In the genomic region with DNA sequence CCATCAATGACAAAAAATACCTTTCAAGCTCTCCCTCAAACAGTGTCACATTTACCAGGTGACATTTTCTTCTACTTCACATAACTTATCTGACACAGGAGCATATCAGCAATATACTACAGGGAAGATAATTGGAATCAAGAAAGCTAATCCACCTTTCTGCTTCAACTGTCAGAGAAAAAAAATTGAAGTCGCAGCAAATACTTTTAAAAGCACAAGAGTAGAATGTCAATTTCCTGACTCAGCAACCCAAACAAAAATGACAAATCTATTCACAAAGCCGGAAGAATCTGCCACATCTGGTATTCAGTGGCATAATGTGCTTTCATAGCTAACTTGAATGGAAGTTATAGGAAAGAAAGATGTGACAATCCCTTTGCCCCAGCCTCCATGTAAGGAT, we compare ENCODE assay signal across 21 cellular contexts. TPM values are rescaled to one million over a fixed set of nuclear protein-coding genes. Genes with fewer than 3 reads are reported as not detected.
DNase-seq lines count a peak whose midpoint lies in the region; ATAC-seq, FAIRE-seq and TF ChIP-seq lines count a peak whose summit lies in the region.
"Had no signal": no experiment of that assay in that cellular context is flagged by ENCODE, and none has a peak within 500 bp of the region (broad histone marks: within the 10 kb centered on the region; RNA-seq: fewer than 3 reads in every experiment).

No MANE protein-coding gene starts in this region.

- WGBS in K562 (ENCODE audit: insufficient coverage, low coverage, missing lambda C conversion rate): 5% methylated on average over 2 of the region's 2 CpGs

- no peaks in the 10 kb centered on the region for H3K9me2 ChIP-seq in MM.1S (replicated peaks; ENCODE audit: insufficient read depth, low read length)

- H3F3A ChIP-seq in MM.1S (ENCODE audit: insufficient read depth, low read length): no peaks in the 10 kb centered on the region

- H3K9me1 ChIP-seq in K562 (ENCODE audit: control insufficient read depth, insufficient read depth, low read length): no peaks in the 10 kb centered on the region

- peaks cover 21% of the 10 kb centered on the region for H3K4me1 Mint-ChIP-seq in type B pancreatic cell (ENCODE audit: unreplicated experiment)

- TF ChIP-seq CTCF in MM.1S (IDR thresholded peaks at IDR 0.05; ENCODE audit: low read length): no peak
- TF ChIP-seq CTCF in K562 (IDR thresholded peaks at IDR 0.05 in 2 of 3, conservative IDR thresholded peaks at IDR 0.05 in 1 of 3; ENCODE audit: insufficient read depth in 2 of 3, low read depth in 1 of 3, low read length in 3 of 3): no peak
- TF ChIP-seq CTCF in type B pancreatic cell (conservative IDR thresholded peaks at IDR 0.05): no peak

- H3K79me2 ChIP-seq in MM.1S (ENCODE audit: low read length) (no peaks in the 10 kb centered on the region), K562 (ENCODE audit: control insufficient read depth, insufficient read depth, low read length) (no peaks in the 10 kb centered on the region)

- H3K27me3 ChIP-seq in MM.1S (replicated peaks; ENCODE audit: insufficient read depth, low read length) (no peaks in the 10 kb centered on the region), K562 (ENCODE audit: control insufficient read depth in 2 of 2, insufficient read depth in 2 of 2, low read length in 2 of 2) (peaks cover 11 to 25% of the 10 kb centered on the region in 2 experiments; a peak in 4 of 5 replicates)

- no peak for FAIRE-seq in K562 (lab: Jason Lieb, UNC)
- FAIRE-seq: GM12891 had no signal

- H3K9me3 ChIP-seq in MM.1S (replicated peaks; ENCODE audit: insufficient read depth, low read length) (no peaks in the 10 kb centered on the region), K562 (replicated peaks; ENCODE audit: control insufficient read depth, insufficient read depth, low read depth, low read length) (no peaks in the 10 kb centered on the region)

- H3K9ac ChIP-seq in MM.1S (ENCODE audit: low read length): no peak overlapping the region
- no peak overlapping the region for H3K9ac ChIP-seq in K562 (ENCODE audit: insufficient read depth in 1 of 2, low read depth in 2 of 2, low read length in 2 of 2)
- H3K9ac ChIP-seq: GM23248 had no signal

- intact Hi-C loops in K562 (cut with micrococcal nuclease): no loop called here

- peak; percentile 15 for DNase-seq in EH (ENCODE audit: low read depth)
- peak; percentile 42 for DNase-seq in MM.1S
- no peak for DNase-seq in K562 (ENCODE audit: extremely low read depth in 1 of 4, low spot score in 3 of 4)
- no peak for DNase-seq in type B pancreatic cell (ENCODE audit: extremely low spot score, unreplicated experiment)
- no peak for DNase-seq in occipital lobe (lab: John Stamatoyannopoulos, UW)
- DNase-seq in Kasumi-1 (lab: John Stamatoyannopoulos, UW): no peak
- no peak for DNase-seq in DMS53 (lab: John Stamatoyannopoulos, UW)
- DNase-seq: CD4-positive, CD25-positive, alpha-beta regulatory T cell; DMS79 treated with DMSO at 0.1 percent for 48 hours; GM23248; H9; NCI-H1417 treated with DMSO at 0.1 percent for 48 hours; NCI-H187; NCI-H446 treated with DMSO at 0.1 percent for 48 hours; NCI-H526 treated with DMSO at 0.1 percent for 48 hours; OCI-M1; SHP77; SW 1271 had no signal

- no peak overlapping the region for H3K4me3 Mint-ChIP-seq in type B pancreatic cell
- H3K4me3 Mint-ChIP-seq: CD4-positive, CD25-positive, alpha-beta regulatory T cell; H9 had no signal

- no peak for TF ChIP-seq POLR2A in K562 (conservative IDR thresholded peaks at IDR 0.05)

- H3K27ac ChIP-seq in MM.1S (ENCODE audit: low read length) (no peak overlapping the region), K562 (ENCODE audit: extremely low read depth, low read depth, low read length) (no peak overlapping the region)
- H3K27ac ChIP-seq: GM23248, HL-60, SK-N-MC had no signal

- CTCF ChIA-PET in K562 (lab: Yijun Ruan, JAX; ENCODE audit: low intra/inter-chr PET ratio): no interaction called here

- in situ Hi-C loops in K562 (cut with MboI): no loop called here

- H3K9me3 Mint-ChIP-seq in type B pancreatic cell: peaks cover 27% of the 10 kb centered on the region

- H3K4me2 ChIP-seq in MM.1S (ENCODE audit: low read depth, low read length): no peak overlapping the region
- no peak overlapping the region for H3K4me2 ChIP-seq in K562 (ENCODE audit: insufficient read depth, low read length)

- TF ChIP-seq EP300 in K562 (IDR thresholded peaks at IDR 0.05; ENCODE audit: low read length): no peak

- peaks cover 5% of the 10 kb centered on the region for H3K36me3 Mint-ChIP-seq in type B pancreatic cell
- H3K36me3 Mint-ChIP-seq: CD4-positive, CD25-positive, alpha-beta regulatory T cell had no signal

- no peak for TF ChIP-seq RAD21 in K562 (CRISPR knock-in tag; conservative IDR thresholded peaks at IDR 0.05 in 1 of 2, IDR thresholded peaks at IDR 0.05 in 1 of 2)

- H3K27ac Mint-ChIP-seq in type B pancreatic cell: peak overlapping the region; percentile 30
- H3K27ac Mint-ChIP-seq: CD4-positive, CD25-positive, alpha-beta regulatory T cell; H9 had no signal

- no peaks in the 10 kb centered on the region for H3K27me3 Mint-ChIP-seq in type B pancreatic cell

- POLR2A ChIA-PET in K562 (lab: Yijun Ruan, JAX): interaction anchor here (1.0 kb wide), 1 partner anchor 18 kb away, joined by 3 read pairs; no protein-coding TSS in a partner anchor

- H3K4me3 ChIP-seq in MM.1S (ENCODE audit: low read length) (no peak overlapping the region), K562 (no peak overlapping the region)
- H3K4me3 ChIP-seq: GM23248, SK-N-MC had no signal

- H4K20me1 ChIP-seq in MM.1S (ENCODE audit: insufficient read depth, low read length) (no peaks in the 10 kb centered on the region), K562 (replicated peaks; ENCODE audit: control insufficient read depth, insufficient read depth, low read length) (no peaks in the 10 kb centered on the region)

- H3K36me3 ChIP-seq in MM.1S (replicated peaks; ENCODE audit: insufficient read depth, low read length) (no peaks in the 10 kb centered on the region), K562 (ENCODE audit: control insufficient read depth, insufficient read depth, low read length) (no peaks in the 10 kb centered on the region)

- no peak for ATAC-seq in K562

- H2AFZ ChIP-seq in MM.1S (ENCODE audit: low read length) (no peak overlapping the region), K562 (ENCODE audit: low read depth, low read length) (no peak overlapping the region)
- H2AFZ ChIP-seq: GM23248 had no signal

- no TSS peak for BruUV-seq in K562 (replicated peaks; lab: Mats Ljungman, UMichigan)

- H3K4me1 ChIP-seq in MM.1S (ENCODE audit: low read length): no peaks in the 10 kb centered on the region; the same call in 1 of the 2 replicates
- H3K4me1 ChIP-seq in K562 (replicated peaks in 1 of 2; ENCODE audit: control insufficient read depth in 2 of 2, insufficient read depth in 2 of 2, low read length in 2 of 2): peaks cover 0 to 3% of the 10 kb centered on the region in 2 experiments; a peak in 1 of 5 replicates

TF ChIP-seq in K562, 482 proteins besides CTCF, POLR2A, EP300 and RAD21:
- TF ChIP-seq SAP30 (IDR thresholded peaks at IDR 0.05; ENCODE audit: borderline replicate concordance, insufficient read depth, low read depth, low read length, poor library complexity, severe bottlenecking) (no peak), ZNF316 (IDR thresholded peaks at IDR 0.05) (peak; percentile 45)

RNA-seq across cellular contexts. Expression of a gene that starts 36.7 kb away (rescaled TPM):
- total RNA-seq in K562 (2011; cell fraction: chromatin; rRNA removed; ENCODE audit: low replicate concordance): 15.8 and 21.1 TPM in 2 replicates
- 19.8 and 26.2 TPM in 2 replicates for total RNA-seq in K562 (2011; cell fraction: nucleolus; rRNA removed)
- total RNA-seq in K562 (2011; cell fraction: nucleoplasm; rRNA removed): 18.2 and 22.7 TPM in 2 replicates
- 10.4 and 12.6 TPM in 2 replicates for total RNA-seq in K562 (2014; rRNA removed)
- total RNA-seq in K562 (2014; rRNA removed; fragmentation: Illumina TruSeq; extraction: Trizol): 12.1 and 13.1 TPM in 2 replicates
- total RNA-seq in K562 (2015; rRNA removed; fragmentation: Illumina TruSeq; extraction: Trizol): 19.5 and 25.0 TPM in 2 replicates
- total RNA-seq in K562 (2021): 10.0 and 10.1 TPM in 2 replicates
- polyA plus RNA-seq in K562 (2011; rRNA removed): 8.0 and 10.4 TPM in 2 replicates
- 5.9 and 6.6 TPM in 2 replicates for polyA plus RNA-seq in K562 (2011; cell fraction: cytosol; rRNA removed)
- 5.1 and 5.4 TPM in 2 replicates for polyA plus RNA-seq in K562 (2011; cell fraction: nucleus; rRNA removed)
- 14.4 and 30.5 TPM in 2 replicates for polyA plus RNA-seq in K562 (2012)
- 17.6 and 20.7 TPM in 2 replicates for polyA plus RNA-seq in K562 (2014; fragmentation: Illumina TruSeq; extraction: Trizol)
- polyA plus RNA-seq in K562 (2014; fragmentation: Nextera tagmentation; extraction: Ambion mirVana): 10 to 100 TPM; 16.6 to 18.1 TPM
- polyA plus RNA-seq in K562 (2014; rRNA removed): 8.5 and 10.4 TPM in 2 replicates
- polyA minus RNA-seq in K562 (2011; rRNA and poly(A)+ RNA removed): 11.8 and 12.8 TPM in 2 replicates
- polyA minus RNA-seq in K562 (2011; cell fraction: cytosol; rRNA and poly(A)+ RNA removed): 7.2 and 13.2 TPM in 2 replicates
- polyA minus RNA-seq in K562 (2011; cell fraction: nucleus; rRNA and poly(A)+ RNA removed): 5.3 and 6.4 TPM in 2 replicates
- 12.8 and 19.5 TPM in 2 replicates for total RNA-seq in type B pancreatic cell (ENCODE audit: low replicate concordance)
- 11.7 TPM for total RNA-seq in occipital lobe

Comparison
In these comparisons a context has a peak if more than half of its experiments do, and no peak if none do; other contexts are left out.
1. DNase-seq: peak in EH (single experiment) and MM.1S (single experiment); none in K562 (0 of 4), type B pancreatic cell (single experiment), occipital lobe (single experiment), Kasumi-1 (0 of 2) and DMS53 (single experiment).